ENCODE assay signal across 8 cellular contexts in the genomic region with DNA sequence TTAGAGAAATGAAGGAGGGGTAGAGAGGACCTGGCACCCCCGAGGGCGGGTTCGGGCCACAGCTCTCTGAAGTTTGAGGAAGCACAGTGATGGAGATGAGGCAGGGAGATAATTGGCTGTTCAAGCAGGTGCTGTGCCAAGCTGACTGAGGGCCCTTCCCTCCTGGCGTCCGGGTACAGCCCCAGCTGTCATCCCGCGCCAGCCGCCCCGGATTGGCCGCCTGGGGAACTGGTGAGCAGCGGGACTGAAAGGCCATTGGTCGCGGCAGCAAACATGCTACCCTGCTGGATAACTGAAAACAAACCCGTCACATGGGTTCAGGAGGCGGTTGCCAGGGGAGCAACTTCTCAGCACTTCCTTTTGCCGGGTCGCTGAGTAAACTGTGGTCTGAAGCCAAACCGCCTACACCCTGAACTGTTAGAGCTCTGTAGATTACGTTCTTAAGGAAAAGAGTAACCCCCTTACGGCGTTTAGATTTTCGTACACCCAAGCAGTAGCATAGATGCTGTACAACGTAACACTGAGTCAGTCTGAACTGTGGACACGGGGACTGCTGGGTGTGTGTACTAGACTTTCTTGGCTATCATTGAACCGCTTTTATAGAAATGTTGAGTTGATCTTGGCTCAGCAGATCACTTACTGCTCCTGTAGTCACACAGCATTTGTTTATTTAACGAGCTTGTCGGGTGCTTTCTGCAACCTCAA. TPM values are rescaled to one million over a fixed set of nuclear protein-coding genes. Genes with fewer than 3 reads are reported as not detected.
DNase-seq lines count a peak whose midpoint lies in the region; ATAC-seq and TF ChIP-seq lines count a peak whose summit lies in the region.

No MANE protein-coding gene starts in this region.

- peak in 1 of 3 donors; percentile 78 for TF ChIP-seq POLR2A in spleen (IDR thresholded peaks at IDR 0.05)

- DNase-seq in AG08396 (ENCODE audit: low spot score) = peak; percentile 95
- DNase-seq in NCI-H345 (lab: John Stamatoyannopoulos, UW) = peak; percentile 92
- DNase-seq in activated CD4-positive, CD25-positive, alpha-beta regulatory T cell (lab: John Stamatoyannopoulos, UW) = peak; percentile 74 to 94 (median 88)
- peak; percentile 85 to 96 for DNase-seq in central memory CD8-positive, alpha-beta T cell (ENCODE audit: low spot score in 2 of 2)
- peak; percentile 99 for DNase-seq in iris pigment epithelial cell (ENCODE audit: low read depth)
- DNase-seq in spleen = peak; percentile 99

- peak overlapping the region; percentile 71 to 98 (median 91) for H3K4me3 ChIP-seq in spleen

- intact Hi-C loops in spleen (cut with DNase I; ENCODE audit: low total_unique reads) = loop anchor here (5.0 kb wide), 1 partner anchor 92 kb away; no protein-coding TSS in a partner anchor

- peaks cover 11 to 52% (median 38%) of the 10 kb centered on the region in 6 donors for H3K4me1 ChIP-seq in spleen

- ATAC-seq in GM19023 (IDR thresholded peaks at IDR 0.05; ENCODE audit: unreplicated experiment) (peak; percentile 67), HG03196 (IDR thresholded peaks at IDR 0.05; ENCODE audit: unreplicated experiment) (peak; percentile 71)
- peak; percentile 64 for ATAC-seq in central memory CD8-positive, alpha-beta T cell (replicated peaks; ENCODE audit: extremely low read depth, poor library complexity, severe bottlenecking)

- peaks cover 48% of the 10 kb centered on the region for H3K4me1 Mint-ChIP-seq in central memory CD8-positive, alpha-beta T cell

- peak overlapping the region; percentile 95 for H3K4me3 Mint-ChIP-seq in central memory CD8-positive, alpha-beta T cell

- peaks cover 59% of the 10 kb centered on the region for H3K36me3 Mint-ChIP-seq in central memory CD8-positive, alpha-beta T cell (ENCODE audit: insufficient read depth)

- 0 to 2% (median 1%) methylated on average over 27 of the region's 27 CpGs for WGBS in spleen, 5 donors

- H3K9me3 Mint-ChIP-seq in central memory CD8-positive, alpha-beta T cell = no peaks in the 10 kb centered on the region

- peak overlapping the region; percentile 73 to 100 (median 98) for H3K27ac ChIP-seq in spleen

- peak in 7 of 11 experiments; percentile 10 to 47 (median 23) for TF ChIP-seq CTCF in spleen (IDR thresholded peaks at IDR 0.05 in 8 of 11, conservative IDR thresholded peaks at IDR 0.05 in 3 of 11)

- H3K27me3 Mint-ChIP-seq in central memory CD8-positive, alpha-beta T cell = no peaks in the 10 kb centered on the region

- no peaks in the 10 kb centered on the region for H3K27me3 ChIP-seq in spleen (replicated peaks in 1 of 7)

- peaks cover 0 to 34% (median 17%) of the 10 kb centered on the region in 6 donors for H3K36me3 ChIP-seq in spleen

- H3K27ac Mint-ChIP-seq in central memory CD8-positive, alpha-beta T cell (ENCODE audit: low read depth) = peak overlapping the region; percentile 99

- H3K9me3 ChIP-seq in spleen = no peaks in the 10 kb centered on the region

RNA-seq across cellular contexts. Expression of a gene that starts 1.3 kb away (rescaled TPM):
- 10 to 100 TPM; 26.2 to 61.8 (median 31.6) TPM for total RNA-seq in spleen
- 10 to 100 TPM; 15.8 to 20.5 (median 18.6) TPM for polyA plus RNA-seq in spleen

Comparison
In these comparisons a context has a peak if more than half of its experiments do, and no peak if none do; other contexts are left out.
1. Peak in every context shown above with its lines: DNase-seq, ATAC-seq, H3K4me3 ChIP-seq and H3K27ac ChIP-seq.